13 cellular contexts compared by ENCODE assay signal in the genomic region with DNA sequence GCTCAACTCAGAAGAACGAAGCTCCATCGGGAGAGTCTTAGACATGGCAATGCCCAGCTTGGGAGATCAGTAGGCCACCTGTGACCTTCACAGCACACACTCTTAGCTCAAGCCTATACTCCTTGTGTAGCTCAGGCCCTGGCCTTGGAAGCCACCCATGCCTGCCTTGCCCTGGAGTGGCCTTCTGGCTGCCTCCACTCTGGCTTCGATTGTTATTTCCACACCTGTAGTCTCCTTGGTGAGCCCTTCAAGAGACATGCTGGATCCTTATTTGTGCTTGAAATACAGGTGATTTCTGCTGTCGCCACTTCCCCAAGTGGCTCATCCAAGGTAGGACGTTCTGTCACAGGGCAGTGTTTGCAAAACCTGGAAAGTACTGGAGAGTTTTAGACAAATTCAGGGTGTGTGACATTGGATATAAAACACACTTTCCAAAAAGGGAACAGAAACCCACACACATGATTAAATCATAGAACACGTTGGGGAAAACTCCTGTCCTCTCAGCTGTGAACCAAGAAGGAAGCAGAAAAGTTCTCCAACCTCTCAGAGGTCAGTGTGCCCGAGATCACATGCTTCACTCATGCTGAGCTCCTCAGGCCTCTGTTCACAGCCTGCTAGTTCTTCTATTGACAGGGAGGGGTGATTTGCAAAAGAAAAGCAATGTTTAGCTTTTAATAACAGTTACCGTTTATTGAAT.
DNase-seq lines count a peak whose midpoint lies in the region; ATAC-seq and TF ChIP-seq lines count a peak whose summit lies in the region.
"Had no signal": no experiment of that assay in that cellular context is flagged by ENCODE, and none has a peak within 500 bp of the region (broad histone marks: within the 10 kb centered on the region; RNA-seq: fewer than 3 reads in every experiment).

No MANE protein-coding gene starts in this region.

- CTCF ChIA-PET in GM10248 (lab: Yijun Ruan, JAX): interaction anchor here (1.1 kb wide), 1 partner anchor 41 kb away, joined by 3 read pairs; no protein-coding TSS in a partner anchor
- CTCF ChIA-PET in activated CD8-positive, alpha-beta memory T cell treated with anti-CD3 and anti-CD28 coated beads, Interleukin-2, amount 10 ng/mL, durations not matched to agents 7 days and 5 days (lab: Charles Lee): interaction anchor here (1.4 kb wide), 1 partner anchor 123 kb away, joined by 3 read pairs; no protein-coding TSS in a partner anchor

- peak overlapping the region; percentile 90 for H3K27ac Mint-ChIP-seq in dendritic cell treated with granulocyte-macrophage colony-stimulating factor and Interleukin-4, amounts not matched to agents 40 ng/mL and 50 ng/mL, for 4 days
- H3K27ac Mint-ChIP-seq in activated CD8-positive, alpha-beta memory T cell treated with anti-CD3 and anti-CD28 coated beads, Interleukin-2, amount 10 ng/mL, durations not matched to agents 7 days and 5 days: no peak overlapping the region
- H3K27ac Mint-ChIP-seq: brain had no signal

- peaks cover 26% of the 10 kb centered on the region for H3K4me1 Mint-ChIP-seq in dendritic cell treated with granulocyte-macrophage colony-stimulating factor and Interleukin-4, amounts not matched to agents 40 ng/mL and 50 ng/mL, for 4 days (ENCODE audit: low read depth)
- H3K4me1 Mint-ChIP-seq in activated CD8-positive, alpha-beta memory T cell treated with anti-CD3 and anti-CD28 coated beads, Interleukin-2, amount 10 ng/mL, durations not matched to agents 7 days and 5 days: no peaks in the 10 kb centered on the region
- H3K4me1 Mint-ChIP-seq: brain had no signal

- no peaks in the 10 kb centered on the region for H3K27me3 ChIP-seq in uterus
- H3K27me3 ChIP-seq: testis had no signal

- peak overlapping the region; percentile 5 for H3K4me3 Mint-ChIP-seq in dendritic cell treated with granulocyte-macrophage colony-stimulating factor and Interleukin-4, amounts not matched to agents 40 ng/mL and 50 ng/mL, for 4 days
- no peak overlapping the region for H3K4me3 Mint-ChIP-seq in activated CD8-positive, alpha-beta memory T cell treated with anti-CD3 and anti-CD28 coated beads, Interleukin-2, amount 10 ng/mL, durations not matched to agents 7 days and 5 days
- H3K4me3 Mint-ChIP-seq: brain had no signal

- H3K9me3 Mint-ChIP-seq in dendritic cell treated with granulocyte-macrophage colony-stimulating factor and Interleukin-4, amounts not matched to agents 40 ng/mL and 50 ng/mL, for 4 days: peaks cover 13% of the 10 kb centered on the region
- peaks cover 5% of the 10 kb centered on the region for H3K9me3 Mint-ChIP-seq in activated CD8-positive, alpha-beta memory T cell treated with anti-CD3 and anti-CD28 coated beads, Interleukin-2, amount 10 ng/mL, durations not matched to agents 7 days and 5 days (ENCODE audit: low read depth)

- no peak for TF ChIP-seq POLR2A in uterus (IDR thresholded peaks at IDR 0.05)

- intact Hi-C loops in dendritic cell treated with granulocyte-macrophage colony-stimulating factor and Interleukin-4, amounts not matched to agents 40 ng/mL and 50 ng/mL, for 4 days (cut with micrococcal nuclease): no loop called here
- intact Hi-C loops in uterus (cut with DNase I; ENCODE audit: low total_unique reads): no loop called here

- H3K27me3 Mint-ChIP-seq in dendritic cell treated with granulocyte-macrophage colony-stimulating factor and Interleukin-4, amounts not matched to agents 40 ng/mL and 50 ng/mL, for 4 days: no peaks in the 10 kb centered on the region
- no peaks in the 10 kb centered on the region for H3K27me3 Mint-ChIP-seq in activated CD8-positive, alpha-beta memory T cell treated with anti-CD3 and anti-CD28 coated beads, Interleukin-2, amount 10 ng/mL, durations not matched to agents 7 days and 5 days

- no peaks in the 10 kb centered on the region for H3K4me1 ChIP-seq in uterus
- H3K4me1 ChIP-seq: testis had no signal

- H3K9me3 ChIP-seq in uterus: no peaks in the 10 kb centered on the region
- H3K9me3 ChIP-seq: testis had no signal

- H3K4me3 ChIP-seq in uterus: no peak overlapping the region
- H3K4me3 ChIP-seq: testis had no signal

- ATAC-seq in GM19452 (IDR thresholded peaks at IDR 0.05; ENCODE audit: unreplicated experiment) (peak; percentile 57), HG03103 (IDR thresholded peaks at IDR 0.05; ENCODE audit: low read depth, unreplicated experiment) (peak; percentile 68), HG03469 (IDR thresholded peaks at IDR 0.05; ENCODE audit: unreplicated experiment) (no peak), HG03045 (IDR thresholded peaks at IDR 0.05; ENCODE audit: unreplicated experiment) (no peak)
- no peak for ATAC-seq in activated CD8-positive, alpha-beta memory T cell treated with anti-CD3 and anti-CD28 coated beads, Interleukin-2, amount 10 ng/mL, durations not matched to agents 7 days and 5 days

- POLR2A ChIA-PET in GM10248 (lab: Yijun Ruan, JAX): no interaction called here

- DNase-seq in GM10248 (ENCODE audit: extremely low spot score): peak; percentile 23
- DNase-seq in activated CD8-positive, alpha-beta memory T cell treated with anti-CD3 and anti-CD28 coated beads, Interleukin-2, amount 10 ng/mL, durations not matched to agents 7 days and 5 days: no peak
- DNase-seq in uterus: no peak
- DNase-seq: activated CD4-positive, CD25-positive, alpha-beta regulatory T cell treated with anti-CD3 and anti-CD28 coated beads, Interleukin-2, amount 50 U/mL, for 72 hours; SHP77 treated with DMSO at 0.1 percent for 48 hours; testis had no signal

- no peaks in the 10 kb centered on the region for H3K36me3 ChIP-seq in uterus

- H3K27ac ChIP-seq in uterus: no peak overlapping the region
- H3K27ac ChIP-seq: epithelial cell of prostate, testis had no signal

- H3K36me3 Mint-ChIP-seq in dendritic cell treated with granulocyte-macrophage colony-stimulating factor and Interleukin-4, amounts not matched to agents 40 ng/mL and 50 ng/mL, for 4 days (ENCODE audit: low read depth): peaks cover 5% of the 10 kb centered on the region
- peaks cover 3% of the 10 kb centered on the region for H3K36me3 Mint-ChIP-seq in activated CD8-positive, alpha-beta memory T cell treated with anti-CD3 and anti-CD28 coated beads, Interleukin-2, amount 10 ng/mL, durations not matched to agents 7 days and 5 days
- H3K36me3 Mint-ChIP-seq: brain had no signal

- no peak for TF ChIP-seq CTCF in GM10248 (IDR thresholded peaks at IDR 0.05; ENCODE audit: control extremely low read depth, extremely low read depth, low read depth, missing control alignments)
- TF ChIP-seq CTCF in uterus (IDR thresholded peaks at IDR 0.05): no peak

Comparison
In these comparisons a context has a peak if more than half of its experiments do, and no peak if none do; other contexts are left out.
1. ATAC-seq: peak in GM19452 (single experiment) and HG03103 (single experiment); none in HG03469 (single experiment), HG03045 (single experiment) and activated CD8-positive, alpha-beta memory T cell treated with anti-CD3 and anti-CD28 coated beads, Interleukin-2, amount 10 ng/mL, durations not matched to agents 7 days and 5 days (single experiment).